ENCODE assay signal across 17 cellular contexts in genomic region chr19:38216785-38217746, GRCh38. TPM values are rescaled to one million over a fixed set of nuclear protein-coding genes. Genes with fewer than 3 reads are reported as not detected.
"Had no signal": no experiment of that assay in that cellular context is flagged by ENCODE, and none has a peak within 500 bp of the region (broad histone marks: within the 10 kb centered on the region; RNA-seq: fewer than 3 reads in every experiment).

No MANE protein-coding gene starts in this region.

- H3K36me3 Mint-ChIP-seq: activated naive CD8-positive, alpha-beta T cell treated with anti-CD3 and anti-CD28 coated beads, Interleukin-2, amount 10 ng/mL, durations not matched to agents 7 days and 5 days; mesothelial cell of epicardium had no signal

- ATAC-seq: activated CD8-positive, alpha-beta T cell treated with anti-CD3 and anti-CD28 coated beads for 36 hours; effector memory CD8-positive, alpha-beta T cell; lower lobe of right lung; psoas muscle; sciatic nerve had no signal

- H3K9me3 Mint-ChIP-seq: activated CD8-positive, alpha-beta T cell treated with anti-CD3 and anti-CD28 coated beads for 36 hours; activated naive CD8-positive, alpha-beta T cell treated with anti-CD3 and anti-CD28 coated beads, Interleukin-2, amount 10 ng/mL, durations not matched to agents 7 days and 5 days; mesothelial cell of epicardium had no signal

- H3K4me3 Mint-ChIP-seq: activated CD8-positive, alpha-beta T cell treated with anti-CD3 and anti-CD28 coated beads for 36 hours; activated naive CD8-positive, alpha-beta T cell treated with anti-CD3 and anti-CD28 coated beads, Interleukin-2, amount 10 ng/mL, durations not matched to agents 7 days and 5 days; effector memory CD8-positive, alpha-beta T cell; mesothelial cell of epicardium had no signal

- H3K27ac Mint-ChIP-seq: activated CD8-positive, alpha-beta T cell treated with anti-CD3 and anti-CD28 coated beads for 36 hours; activated naive CD8-positive, alpha-beta T cell treated with anti-CD3 and anti-CD28 coated beads, Interleukin-2, amount 10 ng/mL, durations not matched to agents 7 days and 5 days; mesothelial cell of epicardium; naive B cell had no signal

- H3K4me1 Mint-ChIP-seq: mesothelial cell of epicardium had no signal

- DNase-seq: activated CD8-positive, alpha-beta memory T cell treated with anti-CD3 and anti-CD28 coated beads, Interleukin-2, amount 50 U/mL, for 4 hours; activated CD8-positive, alpha-beta T cell treated with anti-CD3 and anti-CD28 coated beads for 36 hours; activated naive CD8-positive, alpha-beta T cell treated with anti-CD3 and anti-CD28 coated beads, Interleukin-2, amount 10 ng/mL, durations not matched to agents 7 days and 5 days; aorta; effector memory CD8-positive, alpha-beta T cell; hippocampal formation; kidney glomerular epithelial cell; lower lobe of right lung; naive B cell; psoas muscle; stimulated activated CD4-positive, alpha-beta T cell treated with anti-CD3 and anti-CD28 coated beads, Interleukin-12 subunit alpha, Interleukin-12 subunit beta, amount 100 ng/mL, for 4 hours; stimulated activated naive CD4-positive, alpha-beta T cell; T-helper 1 cell; upper lobe of left lung had no signal

RNA-seq across cellular contexts. Expression of gene DPF1, which starts 7.0 kb away (rescaled TPM):
- total RNA-seq: lower lobe of right lung, omental fat pad, psoas muscle, sciatic nerve had no signal

RNA-seq across cellular contexts. Expression of gene PPP1R14A, which starts 39.1 kb away (rescaled TPM):
- total RNA-seq: activated naive CD8-positive, alpha-beta T cell treated with anti-CD3 and anti-CD28 coated beads, Interleukin-2, amount 10 ng/mL, durations not matched to agents 7 days and 5 days had no signal
